In the genomic region with DNA sequence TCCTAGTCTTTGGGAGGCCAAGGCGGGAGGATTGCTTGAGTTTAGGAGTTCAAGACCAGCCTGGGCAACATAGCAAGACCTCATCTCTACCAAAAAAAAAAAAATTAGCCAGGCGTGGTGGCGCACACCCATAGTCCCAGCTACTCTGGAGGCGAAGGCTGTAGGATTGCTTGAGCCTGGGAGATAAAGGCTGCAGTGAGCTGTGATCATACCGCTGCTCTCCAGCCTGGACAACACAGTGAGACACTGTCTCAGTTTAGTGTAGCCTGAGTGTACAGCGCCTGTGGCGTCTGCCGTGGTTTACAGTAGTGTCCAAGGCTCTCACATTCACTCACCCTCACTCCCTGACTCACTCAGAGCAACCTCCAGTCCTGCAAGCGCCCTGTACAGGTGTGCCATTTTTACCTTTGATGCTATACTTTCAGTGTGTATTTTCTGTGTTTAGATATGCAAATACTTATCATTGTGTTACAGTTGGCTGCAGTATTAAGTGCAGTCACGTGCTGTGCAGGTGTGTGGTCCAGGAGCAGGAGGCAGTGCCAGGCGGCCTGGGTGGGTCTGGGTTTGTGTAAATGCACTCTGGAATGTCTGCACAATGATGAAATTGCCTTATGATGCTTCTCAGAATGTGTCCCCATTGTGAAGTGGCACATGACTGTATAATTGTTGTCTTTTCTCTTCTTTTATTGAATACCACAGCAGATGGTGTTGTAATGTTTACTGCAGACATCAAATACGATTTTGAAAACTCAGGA, we compare ENCODE assay signal across 17 cellular contexts. TPM values are rescaled to one million over a fixed set of nuclear protein-coding genes. Genes with fewer than 3 reads are reported as not detected.
DNase-seq lines count a peak whose midpoint lies in the region; ATAC-seq and TF ChIP-seq lines count a peak whose summit lies in the region.
"Had no signal": no experiment of that assay in that cellular context is flagged by ENCODE, and none has a peak within 500 bp of the region (broad histone marks: within the 10 kb centered on the region; RNA-seq: fewer than 3 reads in every experiment).

No MANE protein-coding gene starts in this region.

- CTCF ChIA-PET in WTC11 (lab: Charles Lee) (interaction anchor here (1.0 kb wide), 1 partner anchor 36 kb away, joined by 3 read pairs; no protein-coding TSS in a partner anchor), PC-3 (lab: Charles Lee) (no interaction called here), MCF 10A (lab: Yijun Ruan, JAX) (no interaction called here)

- H3K27me3 ChIP-seq in PC-3 (ENCODE audit: low read length): no peaks in the 10 kb centered on the region
- H3K27me3 ChIP-seq: transverse colon had no signal

- no peaks in the 10 kb centered on the region for H3F3A ChIP-seq in PC-3 (ENCODE audit: low read length, unreplicated experiment)

- TF ChIP-seq CTCF in WTC11 (IDR thresholded peaks at IDR 0.05) (no peak), PC-3 (conservative IDR thresholded peaks at IDR 0.05; ENCODE audit: low read depth, low read length) (no peak), MCF 10A (IDR thresholded peaks at IDR 0.05; ENCODE audit: unreplicated experiment) (no peak)

- H3K79me2 ChIP-seq in PC-3 (ENCODE audit: low read length): no peaks in the 10 kb centered on the region

- ATAC-seq in WTC11 (no peak), GM21786 (IDR thresholded peaks at IDR 0.05; ENCODE audit: unreplicated experiment) (no peak), PC-3 (no peak)
- ATAC-seq: activated CD4-positive, CD25-positive, alpha-beta regulatory T cell treated with anti-CD3 and anti-CD28 coated beads, Interleukin-2, amount 50 U/mL, for 24 hours had no signal

- no peaks in the 10 kb centered on the region for H4K20me1 ChIP-seq in PC-3 (ENCODE audit: low read length)

- H3K36me3 Mint-ChIP-seq in WTC11 (peaks cover 38% of the 10 kb centered on the region), MCF 10A (ENCODE audit: insufficient read depth, unreplicated experiment) (peaks cover 78% of the 10 kb centered on the region)

- H3K4me3 ChIP-seq in PC-3 (ENCODE audit: low read length): no peak overlapping the region
- H3K4me3 ChIP-seq: HAP-1, transverse colon had no signal

- H3K4me1 Mint-ChIP-seq in WTC11 (peaks cover 7% of the 10 kb centered on the region), MCF 10A (ENCODE audit: insufficient read depth, unreplicated experiment) (peaks cover 8% of the 10 kb centered on the region)
- H3K4me1 Mint-ChIP-seq: endodermal cell had no signal

- intact Hi-C loops in posterior vena cava (cut with DNase I): no loop called here
- intact Hi-C loops in PC-3 (cut with micrococcal nuclease): no loop called here
- intact Hi-C loops in MCF 10A (cut with micrococcal nuclease): no loop called here

- no peak overlapping the region for H2AFZ ChIP-seq in PC-3 (ENCODE audit: low read length)

- no peaks in the 10 kb centered on the region for H3K27me3 Mint-ChIP-seq in WTC11 (ENCODE audit: low read depth)
- H3K27me3 Mint-ChIP-seq in MCF 10A (ENCODE audit: insufficient read depth, unreplicated experiment): no peaks in the 10 kb centered on the region

- H3K4me3 Mint-ChIP-seq in WTC11: no peak overlapping the region
- no peak overlapping the region for H3K4me3 Mint-ChIP-seq in MCF 10A (ENCODE audit: unreplicated experiment)
- H3K4me3 Mint-ChIP-seq: endodermal cell had no signal

- H3K4me2 ChIP-seq in PC-3 (ENCODE audit: low read length): no peak overlapping the region

- no peak overlapping the region for H3K27ac ChIP-seq in PC-3 (ENCODE audit: low read length)
- H3K27ac ChIP-seq: transverse colon had no signal

- no peaks in the 10 kb centered on the region for H3K9me3 ChIP-seq in PC-3 (ENCODE audit: low read length)
- H3K9me3 ChIP-seq: HAP-1, transverse colon had no signal

- peaks cover 4% of the 10 kb centered on the region; the same call in 1 of the 2 replicates for H3K36me3 ChIP-seq in PC-3 (ENCODE audit: low read depth, low read length)

- H3K4me1 ChIP-seq in PC-3 (ENCODE audit: insufficient read depth, low read length): no peaks in the 10 kb centered on the region
- H3K4me1 ChIP-seq: HAP-1, transverse colon had no signal

- no peaks in the 10 kb centered on the region for H3K9me2 ChIP-seq in PC-3 (replicated peaks; ENCODE audit: low read length)

- BruUV-seq in PC-3 (replicated peaks; lab: Mats Ljungman, UMichigan): no TSS peak
- no TSS peak for BruUV-seq in MCF 10A (replicated peaks; lab: Mats Ljungman, UMichigan)

- DNase-seq in DMS79 treated with DMSO at 0.1 percent for 48 hours (lab: John Stamatoyannopoulos, UW) (peak; percentile 91), NCI-H2029 (lab: John Stamatoyannopoulos, UW) (peak; percentile 42), WTC11 (ENCODE audit: low spot score) (no peak), posterior vena cava (ENCODE audit: low spot score) (peak; percentile 34), PC-3 (no peak), MCF 10A (ENCODE audit: unreplicated experiment) (no peak)
- DNase-seq: activated gamma-delta T cell; amniotic stem cell; endodermal cell; mesendoderm; NCI-H1694 treated with DMSO at 0.1 percent for 48 hours; SIG-M5; stimulated activated naive CD4-positive, alpha-beta T cell; transverse colon had no signal

- POLR2A ChIA-PET in WTC11 (lab: Charles Lee) (no interaction called here), PC-3 (lab: Charles Lee; ENCODE audit: unreplicated experiment) (no interaction called here), MCF 10A (lab: Yijun Ruan, JAX) (no interaction called here)

- 0 out of 2 replicates have a peak overlapping the region, but pooled peaks have one; percentile 12 for H3K27ac Mint-ChIP-seq in WTC11
- no peak overlapping the region for H3K27ac Mint-ChIP-seq in MCF 10A (ENCODE audit: low read depth, unreplicated experiment)
- H3K27ac Mint-ChIP-seq: endodermal cell had no signal

- no peak overlapping the region for H3K9ac ChIP-seq in PC-3 (ENCODE audit: low read length)

- no peaks in the 10 kb centered on the region for H3K9me3 Mint-ChIP-seq in WTC11
- H3K9me3 Mint-ChIP-seq in MCF 10A (ENCODE audit: unreplicated experiment): no peaks in the 10 kb centered on the region
- H3K9me3 Mint-ChIP-seq: endodermal cell had no signal

TF ChIP-seq in WTC11, 78 proteins besides CTCF, POLR2A, EP300 and RAD21:
- TF ChIP-seq, protein P1, sequence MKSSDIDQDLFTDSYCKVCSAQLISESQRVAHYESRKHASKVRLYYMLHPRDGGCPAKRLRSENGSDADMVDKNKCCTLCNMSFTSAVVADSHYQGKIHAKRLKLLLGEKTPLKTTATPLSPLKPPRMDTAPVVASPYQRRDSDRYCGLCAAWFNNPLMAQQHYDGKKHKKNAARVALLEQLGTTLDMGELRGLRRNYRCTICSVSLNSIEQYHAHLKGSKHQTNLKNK (CRISPR knock-in tag; IDR thresholded peaks at IDR 0.05): no peak
- peak; percentile 86 for TF ChIP-seq ZNF121 (CRISPR knock-in tag; IDR thresholded peaks at IDR 0.05)

RNA-seq across cellular contexts. Expression of gene DCUN1D2, which starts 36.1 kb away (rescaled TPM):
- total RNA-seq in WTC11 (2021) (34.0 to 42.5 TPM (median 36.0 TPM) in 3 replicates), posterior vena cava (10 to 100 TPM; 12.7 to 16.9 TPM), PC-3 (2014; rRNA removed) (11.6 and 15.0 TPM in 2 replicates), MCF 10A (2022) (20.4 and 22.0 TPM in 2 replicates)

RNA-seq across cellular contexts. Expression of gene TFDP1, which starts 57.9 kb away (rescaled TPM):
- total RNA-seq in WTC11 (2021): 52.6 to 61.2 TPM (median 54.1 TPM) in 3 replicates
- 10 to 100 TPM; 36.6 to 40.3 TPM for total RNA-seq in posterior vena cava
- total RNA-seq in PC-3 (2014; rRNA removed): 89.5 and 105 TPM in 2 replicates
- 77.1 and 100 TPM in 2 replicates for total RNA-seq in MCF 10A (2022)

Comparison
In these comparisons a context has a peak if more than half of its experiments do, and no peak if none do; other contexts are left out.
1. DNase-seq: peak in DMS79 treated with DMSO at 0.1 percent for 48 hours (single experiment), NCI-H2029 (single experiment) and posterior vena cava (single experiment); none in WTC11 (single experiment), PC-3 (single experiment) and MCF 10A (single experiment).